Comparison of ENCODE assay signal across 19 cellular contexts in the genomic region with DNA sequence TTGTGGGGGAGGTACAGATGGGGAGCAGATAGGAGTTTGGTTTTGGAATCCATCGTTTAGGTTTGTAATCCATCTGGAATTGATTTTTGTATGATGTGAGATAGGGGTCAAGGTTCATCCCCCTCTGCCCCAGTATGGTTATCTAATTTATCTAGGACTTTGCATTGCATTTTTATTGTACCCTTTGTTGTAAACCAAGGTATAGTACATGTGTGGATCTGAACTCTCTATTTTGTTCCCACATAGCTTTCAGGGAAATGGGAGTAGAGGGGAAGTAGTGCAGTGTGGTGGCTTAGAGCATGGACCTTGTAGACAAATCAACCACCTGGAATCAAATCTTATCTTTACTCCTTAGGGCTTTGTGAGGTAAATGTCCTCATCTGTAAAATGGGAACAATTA.
A peak's percentile ranks its signal among the peaks of the same experiment; 100 is the strongest.
DNase-seq lines count a peak whose midpoint lies in the region; ATAC-seq, FAIRE-seq and TF ChIP-seq lines count a peak whose summit lies in the region.
"Had no signal": no experiment of that assay in that cellular context is flagged by ENCODE, and none has a peak within 500 bp of the region (broad histone marks: within the 10 kb centered on the region; RNA-seq: fewer than 3 reads in every experiment).

No MANE protein-coding gene starts in this region.

- H3K27ac ChIP-seq in CD8-positive, alpha-beta T cell (ENCODE audit: low read depth, low read length): no peak overlapping the region
- H3K27ac ChIP-seq in KMS-11: peak overlapping the region; percentile 81; the same call in 1 of the 2 replicates
- H3K27ac ChIP-seq in GM12878 (ENCODE audit: control insufficient read depth, insufficient read depth): no peak overlapping the region
- H3K27ac ChIP-seq in aorta (ENCODE audit: low read depth in 1 of 2, low read length in 2 of 2): no peak overlapping the region
- H3K27ac ChIP-seq: BLaER1, GM23248 had no signal

- RAD21 ChIA-PET in GM12878 (lab: Charles Lee; ENCODE audit: unreplicated experiment): no interaction called here

- TF ChIP-seq EP300 in GM12878 (IDR thresholded peaks at IDR 0.05; ENCODE audit: borderline replicate concordance in 1 of 2, control insufficient read depth in 1 of 2, low read depth in 2 of 2, low read length in 2 of 2): no peak

- no peaks in the 10 kb centered on the region for H3K36me3 ChIP-seq in CD8-positive, alpha-beta T cell (ENCODE audit: insufficient read depth, low read length)
- H3K36me3 ChIP-seq in KMS-11 (ENCODE audit: insufficient read depth): no peaks in the 10 kb centered on the region
- H3K36me3 ChIP-seq in GM12878 (ENCODE audit: control insufficient read depth in 2 of 2, insufficient read depth in 2 of 2, low read length in 1 of 2): no peaks in the 10 kb centered on the region
- H3K36me3 ChIP-seq in aorta (ENCODE audit: control insufficient read depth in 1 of 2, insufficient read depth in 2 of 2, low read length in 1 of 2): no peaks in the 10 kb centered on the region

- in situ Hi-C loops in GM12878 (cut with MboI): no loop called here
- in situ Hi-C loops in G401 (cut with HindIII; ENCODE audit: low sequenced_read_pairs): no loop called here

- TF ChIP-seq RAD21 in GM12878 (IDR thresholded peaks at IDR 0.05; ENCODE audit: insufficient read depth, low read depth, low read length): no peak

- no peak for DNase-seq in CD8-positive, alpha-beta T cell
- no peak for DNase-seq in GM12878 (ENCODE audit: low read depth, low spot score)
- no peak for DNase-seq in progenitor cell of endocrine pancreas (ENCODE audit: low spot score, unreplicated experiment)
- no peak for DNase-seq in HuH-7.5 (ENCODE audit: low spot score)
- DNase-seq in HT-29 (ENCODE audit: low spot score): no peak
- no peak for DNase-seq in G401 (ENCODE audit: low spot score)
- no peak for DNase-seq in aorta
- DNase-seq: 8988T, Caco-2, GDM1, GM23248, HCEC 1CT, HFFc6, Karpas-422 had no signal

- CTCF ChIA-PET in CD8-positive, alpha-beta T cell (lab: Charles Lee): no interaction called here
- CTCF ChIA-PET in GM12878 (lab: Yijun Ruan, JAX): no interaction called here

- peaks cover 24% of the 10 kb centered on the region for H3K4me1 Mint-ChIP-seq in CD8-positive, alpha-beta T cell (ENCODE audit: low read depth)
- H3K4me1 Mint-ChIP-seq in progenitor cell of endocrine pancreas (ENCODE audit: low read depth): peaks cover 2% of the 10 kb centered on the region

- SMC1A ChIA-PET in GM12878 (lab: Charles Lee; ENCODE audit: uncharacterized antibody, unreplicated experiment): no interaction called here

- no peak for FAIRE-seq in GM12878 (lab: Jason Lieb, UNC)
- FAIRE-seq: D721Med, H54 had no signal

- TSS peak; percentile 53 for BruUV-seq in GM12878 (replicated peaks; lab: Mats Ljungman, UMichigan)

- no peak for TF ChIP-seq POLR2A in GM12878 (IDR thresholded peaks at IDR 0.05; ENCODE audit: low read depth, low read length)

- H3K4me2 ChIP-seq in KMS-11: peak overlapping the region; percentile 13; the same call in 1 of the 2 replicates
- no peak overlapping the region for H3K4me2 ChIP-seq in GM12878 (ENCODE audit: control insufficient read depth, insufficient read depth)
- H3K4me2 ChIP-seq: BLaER1 had no signal

- H3K79me2 ChIP-seq in KMS-11 (ENCODE audit: insufficient read depth, low read depth) (0 out of 2 replicates have a peak, but pooled peaks cover 15% of the 10 kb centered on the region), GM12878 (ENCODE audit: control insufficient read depth, insufficient read depth, low read length) (no peaks in the 10 kb centered on the region)

- H3K4me1 ChIP-seq in CD8-positive, alpha-beta T cell (ENCODE audit: insufficient read depth, low read length): no peaks in the 10 kb centered on the region
- peaks cover 49% of the 10 kb centered on the region for H3K4me1 ChIP-seq in KMS-11 (ENCODE audit: low read depth, poor library complexity, severe bottlenecking)
- H3K4me1 ChIP-seq in GM12878 (ENCODE audit: control insufficient read depth, insufficient read depth, low read length): no peaks in the 10 kb centered on the region
- H3K4me1 ChIP-seq in aorta (ENCODE audit: control insufficient read depth in 1 of 2, insufficient read depth in 2 of 2, low read length in 2 of 2): peaks cover 0 to 1% of the 10 kb centered on the region in 2 donors
- H3K4me1 ChIP-seq: Caco-2 had no signal

- H3K27me3 Mint-ChIP-seq in CD8-positive, alpha-beta T cell (ENCODE audit: low read depth): no peaks in the 10 kb centered on the region
- no peaks in the 10 kb centered on the region for H3K27me3 Mint-ChIP-seq in progenitor cell of endocrine pancreas

- no peaks in the 10 kb centered on the region for H3K27me3 ChIP-seq in CD8-positive, alpha-beta T cell (ENCODE audit: insufficient read depth, low read length)
- no peaks in the 10 kb centered on the region for H3K27me3 ChIP-seq in KMS-11 (ENCODE audit: insufficient read depth, low read depth)
- no peaks in the 10 kb centered on the region for H3K27me3 ChIP-seq in GM12878 (replicated peaks in 1 of 2; ENCODE audit: control insufficient read depth in 2 of 2, insufficient read depth in 2 of 2, low read length in 1 of 2)
- no peaks in the 10 kb centered on the region for H3K27me3 ChIP-seq in aorta (ENCODE audit: control insufficient read depth in 1 of 2, insufficient read depth in 2 of 2, low read length in 1 of 2)
- H3K27me3 ChIP-seq: BLaER1 had no signal

- intact Hi-C loops in CD8-positive, alpha-beta T cell (cut with DNase I, micrococcal nuclease): no loop called here
- intact Hi-C loops in GM12878 (cut with micrococcal nuclease; ENCODE audit: unreplicated experiment): no loop called here
- intact Hi-C loops in aorta (cut with DNase I): no loop called here

- peaks cover 38% of the 10 kb centered on the region for H3K36me3 Mint-ChIP-seq in CD8-positive, alpha-beta T cell
- peaks cover 28% of the 10 kb centered on the region for H3K36me3 Mint-ChIP-seq in progenitor cell of endocrine pancreas (ENCODE audit: insufficient read depth)

- no peak overlapping the region for H3K9ac ChIP-seq in KMS-11
- H3K9ac ChIP-seq in GM12878 (ENCODE audit: control insufficient read depth, insufficient read depth, low read length): no peak overlapping the region
- H3K9ac ChIP-seq: BLaER1, GM23248 had no signal

- TF ChIP-seq CTCF in CD8-positive, alpha-beta T cell (IDR thresholded peaks at IDR 0.05): no peak
- TF ChIP-seq CTCF in KMS-11 (conservative IDR thresholded peaks at IDR 0.05; ENCODE audit: low read depth, low read length) (no peak), GM12878 (IDR thresholded peaks at IDR 0.05 in 2 of 3, conservative IDR thresholded peaks at IDR 0.05 in 1 of 3; ENCODE audit: control insufficient read depth in 2 of 3, extremely low read depth in 1 of 3, insufficient read depth in 1 of 3, low read depth in 3 of 3, low read length in 3 of 3) (no peak), progenitor cell of endocrine pancreas (IDR thresholded peaks at IDR 0.05; ENCODE audit: unreplicated experiment) (no peak)

- POLR2A ChIA-PET in CD8-positive, alpha-beta T cell (lab: Charles Lee): interaction anchor here (1.0 kb wide), 1 partner anchor 55 kb away, joined by 3 read pairs; no protein-coding TSS in a partner anchor
- POLR2A ChIA-PET in GM12878 (lab: Charles Lee): no interaction called here

- no peak overlapping the region for H3K4me3 Mint-ChIP-seq in CD8-positive, alpha-beta T cell
- H3K4me3 Mint-ChIP-seq in progenitor cell of endocrine pancreas (ENCODE audit: low read depth): no peak overlapping the region
- H3K4me3 Mint-ChIP-seq: CD14-positive monocyte, HFFc6 had no signal

- H3K9me3 Mint-ChIP-seq in CD8-positive, alpha-beta T cell: no peaks in the 10 kb centered on the region
- no peaks in the 10 kb centered on the region for H3K9me3 Mint-ChIP-seq in progenitor cell of endocrine pancreas (ENCODE audit: low read depth)
- H3K9me3 Mint-ChIP-seq: HFFc6 had no signal

- H3K27ac Mint-ChIP-seq in CD8-positive, alpha-beta T cell: peak overlapping the region; percentile 16
- peak overlapping the region; percentile 26 for H3K27ac Mint-ChIP-seq in progenitor cell of endocrine pancreas
- H3K27ac Mint-ChIP-seq: HFFc6 had no signal

- H3K4me3 ChIP-seq in CD8-positive, alpha-beta T cell (ENCODE audit: low read depth, low read length): no peak overlapping the region
- H3K4me3 ChIP-seq in KMS-11 (IDR thresholded peaks at IDR 0.05; ENCODE audit: insufficient read depth, low read depth, low read length) (no peak overlapping the region), GM12878 (no peak overlapping the region), aorta (ENCODE audit: low read length in 2 of 2) (no peak overlapping the region)
- H3K4me3 ChIP-seq: BLaER1, GM23248 had no signal

- no peak for ATAC-seq in CD8-positive, alpha-beta T cell
- no peak for ATAC-seq in GM12878
- ATAC-seq in aorta (ENCODE audit: low FRiP score): no peak

- 85% methylated on average over 1 of the region's 1 CpG for WGBS in GM12878 (ENCODE audit: insufficient coverage, insufficient replicate concordance, low lambda C conversion rate, missing lambda C conversion rate)
- WGBS in aorta, 2 donors: 76 to 89% methylated on average over 1 of the region's 1 CpG

- H2AFZ ChIP-seq in KMS-11 (ENCODE audit: low read depth): no peak overlapping the region
- no peak overlapping the region for H2AFZ ChIP-seq in GM12878 (ENCODE audit: control insufficient read depth, low read depth, low read length)
- H2AFZ ChIP-seq: GM23248 had no signal

- H4K20me1 ChIP-seq in KMS-11 (ENCODE audit: insufficient read depth) (no peaks in the 10 kb centered on the region), GM12878 (ENCODE audit: control insufficient read depth, insufficient read depth) (no peaks in the 10 kb centered on the region)

- H3K9me3 ChIP-seq in CD8-positive, alpha-beta T cell (ENCODE audit: low read length): no peaks in the 10 kb centered on the region
- H3K9me3 ChIP-seq in GM12878 (replicated peaks; ENCODE audit: control insufficient read depth, insufficient read depth, low read length) (no peaks in the 10 kb centered on the region), aorta (ENCODE audit: control insufficient read depth, low read length) (no peaks in the 10 kb centered on the region)
- H3K9me3 ChIP-seq: Caco-2 had no signal

TF ChIP-seq in GM12878, 131 proteins besides CTCF, POLR2A, EP300 and RAD21 (continues in another document):
- TF ChIP-seq BCL11A (IDR thresholded peaks at IDR 0.05; ENCODE audit: low read depth, low read length) (no peak), MEF2A (IDR thresholded peaks at IDR 0.05; ENCODE audit: insufficient read depth, low read depth, low read length) (no peak)
